In genomic region chr18:74994502-74995403, GRCh38 we compare ENCODE assay signal across 8 cellular contexts.
DNase-seq lines count a peak whose midpoint lies in the region; ATAC-seq lines count a peak whose summit lies in the region.

No MANE protein-coding gene starts in this region.

- H3K79me2 ChIP-seq in GM23248 (ENCODE audit: insufficient read depth), result no peaks in the 10 kb centered on the region

- H3K27me3 ChIP-seq in GM23248 (replicated peaks; ENCODE audit: insufficient read depth) (no peaks in the 10 kb centered on the region), neuronal stem cell (ENCODE audit: control insufficient read depth in 3 of 3, insufficient read depth in 3 of 3, low read depth in 1 of 3, low read length in 3 of 3) (no peaks in the 10 kb centered on the region)

- no peaks in the 10 kb centered on the region for H3K36me3 ChIP-seq in GM23248 (ENCODE audit: low read depth)
- no peaks in the 10 kb centered on the region for H3K36me3 ChIP-seq in neuronal stem cell (replicated peaks in 1 of 2; ENCODE audit: control insufficient read depth in 2 of 2, insufficient read depth in 2 of 2, low read length in 2 of 2)

- no peaks in the 10 kb centered on the region for H4K20me1 ChIP-seq in GM23248 (ENCODE audit: insufficient read depth)

- H2BK120ac ChIP-seq in neuronal stem cell (ENCODE audit: low read depth, low read length), result no peak overlapping the region

- H2BK5ac ChIP-seq in neuronal stem cell (ENCODE audit: low read length), result no peak overlapping the region

- H3K27ac ChIP-seq in GM23248 (no peak overlapping the region), neuronal stem cell (replicated peaks; ENCODE audit: low read length) (no peak overlapping the region)

- H3K14ac ChIP-seq in neuronal stem cell (ENCODE audit: low read length), result no peak overlapping the region

- H3K18ac ChIP-seq in neuronal stem cell (ENCODE audit: low read length), result no peak overlapping the region

- no peak overlapping the region for H2AK5ac ChIP-seq in neuronal stem cell (ENCODE audit: low read depth, low read length)

- no peak overlapping the region for H2BK15ac ChIP-seq in neuronal stem cell (ENCODE audit: low read length)

- H2BK12ac ChIP-seq in neuronal stem cell (ENCODE audit: low read length), result no peak overlapping the region

- H3K9ac ChIP-seq in GM23248, result no peak overlapping the region
- H3K9ac ChIP-seq in neuronal stem cell (ENCODE audit: low read depth, low read length, poor library complexity), result no peak overlapping the region

- no peaks in the 10 kb centered on the region for H3K9me3 Mint-ChIP-seq in activated naive CD8-positive, alpha-beta T cell treated with anti-CD3 and anti-CD28 coated beads, Interleukin-2, amount 50 U/mL, for 24 hours

- no peaks in the 10 kb centered on the region for H3F3A ChIP-seq in GM23248 (ENCODE audit: insufficient read depth)

- H3K79me1 ChIP-seq in neuronal stem cell (ENCODE audit: low read depth, low read length), result no peaks in the 10 kb centered on the region

- peak overlapping the region; percentile 49 for H3K4me3 Mint-ChIP-seq in activated naive CD8-positive, alpha-beta T cell treated with anti-CD3 and anti-CD28 coated beads, Interleukin-2, amount 50 U/mL, for 24 hours

- peaks cover 12% of the 10 kb centered on the region for H3K4me1 ChIP-seq in GM23248 (ENCODE audit: insufficient read depth)
- H3K4me1 ChIP-seq in neuronal stem cell (ENCODE audit: control insufficient read depth in 2 of 2, insufficient read depth in 1 of 2, low read depth in 1 of 2, low read length in 2 of 2), result peaks cover 5 to 26% of the 10 kb centered on the region in 2 donors

- H3K23ac ChIP-seq in neuronal stem cell (ENCODE audit: low read depth, low read length, poor library complexity), result no peak overlapping the region

- in situ Hi-C loops in GM23248 (cut with MboI), result no loop called here

- peak; percentile 74 for ATAC-seq in activated naive CD8-positive, alpha-beta T cell treated with anti-CD3 and anti-CD28 coated beads, Interleukin-2, amount 50 U/mL, for 24 hours

- H3K9me2 ChIP-seq in GM23248 (ENCODE audit: insufficient read depth), result no peaks in the 10 kb centered on the region

- H3K4me1 Mint-ChIP-seq in activated naive CD8-positive, alpha-beta T cell treated with anti-CD3 and anti-CD28 coated beads, Interleukin-2, amount 50 U/mL, for 24 hours, result peaks cover 50% of the 10 kb centered on the region

- DNase-seq in NOMO-1 (lab: John Stamatoyannopoulos, UW; ENCODE audit: unreplicated experiment in 2 of 2) (peak; percentile 0 to 43), NOMO-1 treated with dmso at 0.1 percent for 144 hours (lab: John Stamatoyannopoulos, UW; ENCODE audit: unreplicated experiment) (no peak), GM23248 (peak; percentile 28), Kasumi-1 (lab: John Stamatoyannopoulos, UW) (peak; percentile 35 to 44), neuronal stem cell (ENCODE audit: low spot score) (no peak), globus pallidus (ENCODE audit: low spot score) (no peak), pons (ENCODE audit: low spot score) (no peak)
- peak; percentile 12 for DNase-seq in activated naive CD8-positive, alpha-beta T cell treated with anti-CD3 and anti-CD28 coated beads, Interleukin-2, amount 50 U/mL, for 24 hours

- H4K91ac ChIP-seq in neuronal stem cell (ENCODE audit: low read depth, low read length, poor library complexity), result no peak overlapping the region

- H3K4me3 ChIP-seq in GM23248, result no peak overlapping the region
- H3K4me3 ChIP-seq in neuronal stem cell (ENCODE audit: low read length in 2 of 2), result no peak overlapping the region

- no peaks in the 10 kb centered on the region for H3K27me3 Mint-ChIP-seq in activated naive CD8-positive, alpha-beta T cell treated with anti-CD3 and anti-CD28 coated beads, Interleukin-2, amount 50 U/mL, for 24 hours

- no peak overlapping the region for H2AFZ ChIP-seq in GM23248
- peak overlapping the region; percentile 62 for H2AFZ ChIP-seq in neuronal stem cell (ENCODE audit: low read length)

- H3K4me2 ChIP-seq in GM23248 (ENCODE audit: unreplicated experiment) (peak overlapping the region; percentile 59), neuronal stem cell (ENCODE audit: insufficient read depth, low read length, poor library complexity, severe bottlenecking) (no peak overlapping the region)

- peaks cover 13% of the 10 kb centered on the region for H3K36me3 Mint-ChIP-seq in activated naive CD8-positive, alpha-beta T cell treated with anti-CD3 and anti-CD28 coated beads, Interleukin-2, amount 50 U/mL, for 24 hours (ENCODE audit: low read depth)

- H3K4ac ChIP-seq in neuronal stem cell (ENCODE audit: low read length), result no peak overlapping the region

- H3K27ac Mint-ChIP-seq in activated naive CD8-positive, alpha-beta T cell treated with anti-CD3 and anti-CD28 coated beads, Interleukin-2, amount 50 U/mL, for 24 hours, result peak overlapping the region; percentile 65

- H4K8ac ChIP-seq in neuronal stem cell (ENCODE audit: low read depth, low read length), result no peak overlapping the region

- 76 to 77% methylated on average over 19 of the region's 19 CpGs for WGBS in GM23248 (ENCODE audit: low coverage in 1 of 2, low lambda C conversion rate in 2 of 2, missing lambda C conversion rate in 2 of 2), 2 experiments
- WGBS in neuronal stem cell (ENCODE audit: extremely low coverage in 2 of 2, insufficient read length in 2 of 2, insufficient replicate concordance in 1 of 2), 2 donors, result no CpG with 5 or more reads among the region's 19 CpGs

- H3K9me3 ChIP-seq in GM23248 (ENCODE audit: low read depth) (no peaks in the 10 kb centered on the region), neuronal stem cell (replicated peaks in 1 of 2; ENCODE audit: control insufficient read depth in 2 of 2, insufficient read depth in 1 of 2, low read depth in 1 of 2, low read length in 2 of 2) (no peaks in the 10 kb centered on the region)

Comparison
In these comparisons a context has a peak if more than half of its experiments do, and no peak if none do; other contexts are left out.
1. DNase-seq: peak in NOMO-1 (2 of 2), GM23248 (single experiment), Kasumi-1 (2 of 2) and activated naive CD8-positive, alpha-beta T cell treated with anti-CD3 and anti-CD28 coated beads, Interleukin-2, amount 50 U/mL, for 24 hours (single experiment); none in NOMO-1 treated with dmso at 0.1 percent for 144 hours (single experiment), neuronal stem cell (single experiment), globus pallidus (single experiment) and pons (single experiment).